In genomic region chr2:105102963-105103421, GRCh38 we compare ENCODE assay signal across 12 cellular contexts.
DNase-seq lines count a peak whose midpoint lies in the region; ATAC-seq and TF ChIP-seq lines count a peak whose summit lies in the region.
"Had no signal": no experiment of that assay in that cellular context is flagged by ENCODE, and none has a peak within 500 bp of the region (broad histone marks: within the 10 kb centered on the region; RNA-seq: fewer than 3 reads in every experiment).

No MANE protein-coding gene starts in this region.

- peaks cover 13% of the 10 kb centered on the region for H3K36me3 ChIP-seq in cardiac muscle cell
- peaks cover 22% of the 10 kb centered on the region for H3K36me3 ChIP-seq in right atrium auricular region
- no peaks in the 10 kb centered on the region for H3K36me3 ChIP-seq in smooth muscle cell (ENCODE audit: low read depth)
- peaks cover 19 to 32% of the 10 kb centered on the region in 2 donors for H3K36me3 ChIP-seq in ascending aorta
- H3K36me3 ChIP-seq: colonic mucosa had no signal

- peak; percentile 83 for ATAC-seq in foreskin keratinocyte
- no peak for ATAC-seq in HG03520 (IDR thresholded peaks at IDR 0.05; ENCODE audit: unreplicated experiment)

- H3K4me2 ChIP-seq in smooth muscle cell = peak overlapping the region; percentile 3

- H3K9ac ChIP-seq in smooth muscle cell (ENCODE audit: low read depth) = no peak overlapping the region

- H3K4me1 ChIP-seq in cardiac muscle cell (ENCODE audit: low read depth) (peaks cover 15% of the 10 kb centered on the region), right atrium auricular region (no peaks in the 10 kb centered on the region), foreskin keratinocyte (peaks cover 4% of the 10 kb centered on the region), smooth muscle cell (ENCODE audit: low read depth) (peaks cover 7% of the 10 kb centered on the region), ascending aorta (no peaks in the 10 kb centered on the region)
- H3K4me1 ChIP-seq: colonic mucosa had no signal

- no peaks in the 10 kb centered on the region for H4K20me1 ChIP-seq in smooth muscle cell (ENCODE audit: low read depth)

- 14% methylated on average over 13 of the region's 13 CpGs for WGBS in smooth muscle cell (ENCODE audit: low lambda C conversion rate)

- intact Hi-C loops in ascending aorta (cut with DNase I) = no loop called here

- no peak for TF ChIP-seq CTCF in cardiac muscle cell (IDR thresholded peaks at IDR 0.05; ENCODE audit: low read depth, low read length)
- TF ChIP-seq CTCF in right atrium auricular region (IDR thresholded peaks at IDR 0.05) = no peak
- TF ChIP-seq CTCF in foreskin keratinocyte (conservative IDR thresholded peaks at IDR 0.05) = no peak
- TF ChIP-seq CTCF in smooth muscle cell (IDR thresholded peaks at IDR 0.05; ENCODE audit: borderline replicate concordance, insufficient read depth, poor library complexity, severe bottlenecking) = no peak
- TF ChIP-seq CTCF in ascending aorta (IDR thresholded peaks at IDR 0.05) = no peak

- H3K4me3 ChIP-seq in cardiac muscle cell (no peak overlapping the region), right atrium auricular region (no peak overlapping the region), smooth muscle cell (no peak overlapping the region), ascending aorta (no peak overlapping the region)
- H3K4me3 ChIP-seq: colonic mucosa had no signal

- DNase-seq in cardiac muscle cell (ENCODE audit: low read depth in 1 of 2, low spot score in 1 of 2) = peak; percentile 57 to 85
- DNase-seq in right atrium auricular region (ENCODE audit: low spot score) = no peak
- peak; percentile 41 for DNase-seq in RKO (ENCODE audit: low spot score)
- peak; percentile 77 to 89 for DNase-seq in foreskin keratinocyte
- DNase-seq in smooth muscle cell (lab: John Stamatoyannopoulos, UW; ENCODE audit: unreplicated experiment) = no peak
- no peak for DNase-seq in nucleus accumbens (lab: John Stamatoyannopoulos, UW)
- DNase-seq in ascending aorta (ENCODE audit: low spot score in 2 of 2) = no peak
- DNase-seq: CD4-positive, alpha-beta T cell; colonic mucosa; midbrain; NCI-H446 had no signal

- no peaks in the 10 kb centered on the region for H3F3A ChIP-seq in smooth muscle cell (ENCODE audit: low read depth)

- no peak overlapping the region for H2AFZ ChIP-seq in smooth muscle cell (ENCODE audit: low read depth)

- no peaks in the 10 kb centered on the region for H3K9me3 ChIP-seq in cardiac muscle cell (ENCODE audit: low read depth)
- H3K9me3 ChIP-seq in right atrium auricular region = no peaks in the 10 kb centered on the region
- no peaks in the 10 kb centered on the region for H3K9me3 ChIP-seq in smooth muscle cell (replicated peaks; ENCODE audit: low read depth)
- H3K9me3 ChIP-seq in ascending aorta = no peaks in the 10 kb centered on the region
- H3K9me3 ChIP-seq: colonic mucosa had no signal

- H3K27me3 ChIP-seq in cardiac muscle cell = no peaks in the 10 kb centered on the region
- H3K27me3 ChIP-seq in right atrium auricular region = no peaks in the 10 kb centered on the region
- H3K27me3 ChIP-seq in foreskin keratinocyte = no peaks in the 10 kb centered on the region
- no peaks in the 10 kb centered on the region for H3K27me3 ChIP-seq in smooth muscle cell (ENCODE audit: low read depth)
- H3K27me3 ChIP-seq in ascending aorta = no peaks in the 10 kb centered on the region
- H3K27me3 ChIP-seq: colonic mucosa had no signal

- H3K27ac ChIP-seq in cardiac muscle cell (peak overlapping the region; percentile 75), right atrium auricular region (no peak overlapping the region), foreskin keratinocyte (no peak overlapping the region), smooth muscle cell (ENCODE audit: low read depth) (no peak overlapping the region), ascending aorta (no peak overlapping the region)
- H3K27ac ChIP-seq: colonic mucosa had no signal

- no peaks in the 10 kb centered on the region for H3K79me2 ChIP-seq in smooth muscle cell (ENCODE audit: low read depth)

Comparison
In these comparisons a context has a peak if more than half of its experiments do, and no peak if none do; other contexts are left out.
1. DNase-seq: peak in cardiac muscle cell (2 of 2), RKO (single experiment) and foreskin keratinocyte (2 of 2); none in right atrium auricular region (single experiment), smooth muscle cell (single experiment), nucleus accumbens (0 of 56) and ascending aorta (0 of 2).